ENCODE assay signal across 8 cellular contexts in genomic region chr15:38354321-38354929, GRCh38.
DNase-seq lines count a peak whose midpoint lies in the region; ATAC-seq and TF ChIP-seq lines count a peak whose summit lies in the region.

No MANE protein-coding gene starts in this region.

- no peaks in the 10 kb centered on the region for H3K79me2 ChIP-seq in OCI-LY7 (ENCODE audit: insufficient read depth, low read depth, low read length)

- ATAC-seq in HG03442 (IDR thresholded peaks at IDR 0.05; ENCODE audit: unreplicated experiment) (peak; percentile 47), omental fat pad (ENCODE audit: low FRiP score) (no peak)

- DNase-seq in EL (peak; percentile 73), OCI-LY7 (ENCODE audit: low spot score) (peak; percentile 74), fibroblast of the conjunctiva (ENCODE audit: low read depth) (peak; percentile 72), omental fat pad (ENCODE audit: low spot score) (peak; percentile 34), tibial nerve (ENCODE audit: low spot score in 2 of 2) (peak; percentile 55 to 88), GOT3 (lab: John Stamatoyannopoulos, UW) (no peak)
- DNase-seq in activated T-cell treated with anti-CD3 and anti-CD28 coated beads, Interleukin-2, amount 50 U/mL, for 48 hours, result peak; percentile 62 to 68

- CTCF ChIA-PET in OCI-LY7 (lab: Charles Lee; ENCODE audit: unreplicated experiment), result no interaction called here

- H3K9me2 ChIP-seq in OCI-LY7 (ENCODE audit: insufficient read depth, low read length), result no peaks in the 10 kb centered on the region

- H3K4me2 ChIP-seq in OCI-LY7 (ENCODE audit: low read length), result no peak overlapping the region

- H4K20me1 ChIP-seq in OCI-LY7 (ENCODE audit: insufficient read depth, low read length), result no peaks in the 10 kb centered on the region

- H3K4me3 ChIP-seq in OCI-LY7 (ENCODE audit: low read depth, low read length, poor library complexity, severe bottlenecking) (no peak overlapping the region), tibial nerve (no peak overlapping the region)

- BruUV-seq in OCI-LY7 (replicated peaks; lab: Mats Ljungman, UMichigan), result no TSS peak

- H3K4me1 ChIP-seq in OCI-LY7 (ENCODE audit: insufficient read depth, low read length, poor library complexity, severe bottlenecking), result no peaks in the 10 kb centered on the region
- peaks cover 0 to 14% (median 0%) of the 10 kb centered on the region in 4 donors for H3K4me1 ChIP-seq in tibial nerve

- no peaks in the 10 kb centered on the region for H3K9me3 ChIP-seq in OCI-LY7 (ENCODE audit: low read length)
- H3K9me3 ChIP-seq in tibial nerve, result no peaks in the 10 kb centered on the region

- H3K27ac ChIP-seq in OCI-LY7 (ENCODE audit: low read depth, low read length, poor library complexity, severe bottlenecking) (no peak overlapping the region), tibial nerve (no peak overlapping the region)

- TF ChIP-seq EP300 in tibial nerve (IDR thresholded peaks at IDR 0.05), result peak in 1 of 2 donors; percentile 29

- H2AFZ ChIP-seq in OCI-LY7 (ENCODE audit: low read length), result no peak overlapping the region

- WGBS in tibial nerve, 2 donors, result 31 to 33% methylated on average over 3 of the region's 3 CpGs

- POLR2A ChIA-PET in OCI-LY7 (lab: Charles Lee), result no interaction called here

- TF ChIP-seq CTCF in OCI-LY7 (conservative IDR thresholded peaks at IDR 0.05; ENCODE audit: low read length) (peak; percentile 95), omental fat pad (IDR thresholded peaks at IDR 0.05) (peak in 1 of 3 donors; percentile 16), tibial nerve (IDR thresholded peaks at IDR 0.05) (peak; percentile 62 to 82 (median 72))

- TF ChIP-seq POLR2A in tibial nerve (IDR thresholded peaks at IDR 0.05), result no peak

- H3K27me3 ChIP-seq in tibial nerve, result no peaks in the 10 kb centered on the region

- intact Hi-C loops in OCI-LY7 (cut with micrococcal nuclease; ENCODE audit: unreplicated experiment), result loop anchor here (1.0 to 2.0 kb wide), 5 partner anchors 103 to 360 kb away; no protein-coding TSS in a partner anchor

- H3K36me3 ChIP-seq in OCI-LY7 (ENCODE audit: insufficient read depth, low read length), result peaks cover 6% of the 10 kb centered on the region; the same call in 1 of the 2 replicates
- H3K36me3 ChIP-seq in tibial nerve, result peaks cover 0 to 20% (median 0%) of the 10 kb centered on the region in 3 donors
